26 cellular contexts compared by ENCODE assay signal in genomic region chr11:111388842-111389241, GRCh38. TPM values are rescaled to one million over a fixed set of nuclear protein-coding genes. Genes with fewer than 3 reads are reported as not detected.
DNase-seq lines count a peak whose midpoint lies in the region; ATAC-seq and TF ChIP-seq lines count a peak whose summit lies in the region.
"Had no signal": no experiment of that assay in that cellular context is flagged by ENCODE, and none has a peak within 500 bp of the region (broad histone marks: within the 10 kb centered on the region; RNA-seq: fewer than 3 reads in every experiment).

No MANE protein-coding gene starts in this region.

- H3K4me1 ChIP-seq in DOHH2 (ENCODE audit: control insufficient read depth, low read length): peaks cover 52% of the 10 kb centered on the region
- H3K4me1 ChIP-seq in Loucy (ENCODE audit: insufficient read depth, low read length, poor library complexity, severe bottlenecking): peaks cover 40% of the 10 kb centered on the region
- H3K4me1 ChIP-seq in mucosa of descending colon (ENCODE audit: low read depth): peaks cover 11% of the 10 kb centered on the region
- H3K4me1 ChIP-seq: ascending aorta, heart right ventricle had no signal

- H3K9me2 ChIP-seq in DOHH2 (replicated peaks; ENCODE audit: control insufficient read depth, low read length) (no peaks in the 10 kb centered on the region), Loucy (replicated peaks; ENCODE audit: low read depth, low read length) (no peaks in the 10 kb centered on the region), SU-DHL-6 (replicated peaks; ENCODE audit: insufficient read depth, low read length) (no peaks in the 10 kb centered on the region)

- H3K4me3 ChIP-seq in DOHH2 (ENCODE audit: low read length) (peak overlapping the region; percentile 37), Loucy (ENCODE audit: low read length, poor library complexity, severe bottlenecking) (peak overlapping the region; percentile 19), SU-DHL-6 (ENCODE audit: insufficient read depth, low read length, poor library complexity, severe bottlenecking) (no peak overlapping the region), mucosa of descending colon (no peak overlapping the region)
- H3K4me3 ChIP-seq: ascending aorta, heart right ventricle, K562, upper lobe of left lung had no signal

- TF ChIP-seq CTCF in DOHH2 (IDR thresholded peaks at IDR 0.05; ENCODE audit: low read depth, low read length, poor library complexity, severe bottlenecking) (no peak), Loucy (conservative IDR thresholded peaks at IDR 0.05; ENCODE audit: low read length) (no peak), SU-DHL-6 (IDR thresholded peaks at IDR 0.05; ENCODE audit: insufficient read depth, low read length, poor library complexity, severe bottlenecking) (no peak), mucosa of descending colon (IDR thresholded peaks at IDR 0.05) (no peak)

- H3F3A ChIP-seq in DOHH2 (ENCODE audit: control insufficient read depth, insufficient read depth) (no peaks in the 10 kb centered on the region; the same call in 1 of the 2 replicates), Loucy (ENCODE audit: low read depth) (no peaks in the 10 kb centered on the region), SU-DHL-6 (ENCODE audit: insufficient read depth) (peaks cover 24% of the 10 kb centered on the region)

- H3K79me2 ChIP-seq in DOHH2 (ENCODE audit: control insufficient read depth, low read length): no peaks in the 10 kb centered on the region
- no peaks in the 10 kb centered on the region for H3K79me2 ChIP-seq in Loucy (ENCODE audit: insufficient read depth, low read length)
- no peaks in the 10 kb centered on the region for H3K79me2 ChIP-seq in SU-DHL-6 (ENCODE audit: insufficient read depth, low read length)

- no peak overlapping the region; the same call in 1 of the 2 replicates for H3K27ac ChIP-seq in DOHH2 (ENCODE audit: low read depth, low read length)
- peak overlapping the region; percentile 34 for H3K27ac ChIP-seq in SU-DHL-6 (ENCODE audit: low read depth, low read length)
- H3K27ac ChIP-seq: ascending aorta, heart right ventricle, upper lobe of left lung had no signal

- peak overlapping the region; percentile 52 for H3K4me2 ChIP-seq in DOHH2 (ENCODE audit: low read length)
- H3K4me2 ChIP-seq in Loucy (ENCODE audit: low read depth, low read length, poor library complexity, severe bottlenecking): peak overlapping the region; percentile 50
- H3K4me2 ChIP-seq in SU-DHL-6 (ENCODE audit: low read depth, low read length, poor library complexity, severe bottlenecking): peak overlapping the region; percentile 41

- peaks cover 7% of the 10 kb centered on the region; the same call in 1 of the 2 replicates for H3K36me3 ChIP-seq in DOHH2 (ENCODE audit: control insufficient read depth, low read length)
- no peaks in the 10 kb centered on the region for H3K36me3 ChIP-seq in Loucy (ENCODE audit: insufficient read depth, low read length)
- 0 out of 2 replicates have a peak, but pooled peaks cover 3% of the 10 kb centered on the region for H3K36me3 ChIP-seq in SU-DHL-6 (ENCODE audit: low read length)
- H3K36me3 ChIP-seq in mucosa of descending colon (ENCODE audit: low read depth): no peaks in the 10 kb centered on the region
- H3K36me3 ChIP-seq: ascending aorta, heart right ventricle, upper lobe of left lung had no signal

- peak; percentile 75 for ATAC-seq in mucosa of descending colon
- ATAC-seq: heart right ventricle; K562; left cardiac atrium; naive thymus-derived CD4-positive, alpha-beta T cell had no signal

- H3K9me3 ChIP-seq in DOHH2 (ENCODE audit: control insufficient read depth, insufficient read depth, low read length) (peaks cover 11% of the 10 kb centered on the region), Loucy (ENCODE audit: insufficient read depth, low read depth, low read length) (no peaks in the 10 kb centered on the region), SU-DHL-6 (ENCODE audit: insufficient read depth, low read length) (no peaks in the 10 kb centered on the region), mucosa of descending colon (no peaks in the 10 kb centered on the region)
- H3K9me3 ChIP-seq: ascending aorta, upper lobe of left lung had no signal

- H2AFZ ChIP-seq in Loucy (ENCODE audit: low read length): peak overlapping the region; percentile 88
- peak overlapping the region; percentile 60 for H2AFZ ChIP-seq in SU-DHL-6 (ENCODE audit: low read depth, low read length, severe bottlenecking)

- intact Hi-C loops in mucosa of descending colon (cut with DNase I, micrococcal nuclease): no loop called here

- H4K20me1 ChIP-seq in DOHH2 (ENCODE audit: control insufficient read depth, insufficient read depth, low read depth, low read length): no peaks in the 10 kb centered on the region
- H4K20me1 ChIP-seq in Loucy (ENCODE audit: insufficient read depth, low read length, poor library complexity, severe bottlenecking): no peaks in the 10 kb centered on the region
- H4K20me1 ChIP-seq in SU-DHL-6 (ENCODE audit: low read depth, low read length): no peaks in the 10 kb centered on the region

- DNase-seq in mucosa of descending colon (peak in 2 of 3 donors; percentile 55 to 58), cerebellar nuclear complex (lab: John Stamatoyannopoulos, UW) (no peak), amniotic stem cell (lab: John Stamatoyannopoulos, UW) (no peak), GOT3 (lab: John Stamatoyannopoulos, UW) (no peak)
- no peak for DNase-seq in activated CD8-positive, alpha-beta memory T cell treated with anti-CD3 and anti-CD28 coated beads for 24 hours
- DNase-seq: activated CD4-positive, alpha-beta T cell treated with anti-CD3 and anti-CD28 coated beads, Interleukin-2, amount 50 U/mL, for 48 hours; activated CD4-positive, CD25-positive, alpha-beta regulatory T cell; Calu3; central memory CD4-positive, alpha-beta T cell; foreskin fibroblast; heart right ventricle; left cardiac atrium; naive thymus-derived CD4-positive, alpha-beta T cell; NCI-H1694 treated with DMSO at 0.1 percent for 48 hours; NCI-H69; SHP77 treated with DMSO at 0.1 percent for 48 hours; SW 1271; upper lobe of left lung had no signal

- H3K27me3 ChIP-seq in DOHH2 (ENCODE audit: control insufficient read depth, low read length) (no peaks in the 10 kb centered on the region), Loucy (ENCODE audit: insufficient read depth, low read length, poor library complexity, severe bottlenecking) (no peaks in the 10 kb centered on the region), SU-DHL-6 (ENCODE audit: low read length) (no peaks in the 10 kb centered on the region)
- H3K27me3 ChIP-seq: ascending aorta, upper lobe of left lung had no signal

- H3K9ac ChIP-seq in Loucy (ENCODE audit: low read depth, low read length, poor library complexity, severe bottlenecking): peak overlapping the region; percentile 15
- H3K9ac ChIP-seq in SU-DHL-6 (ENCODE audit: low read length): peak overlapping the region; percentile 17; the same call in 1 of the 2 replicates

RNA-seq across cellular contexts. Expression of gene POU2AF1, which starts 9.8 kb away (rescaled TPM):
- 1 to 10 TPM; 2.8 to 9.3 (median 5.4) TPM for total RNA-seq in mucosa of descending colon
- total RNA-seq: Calu3, epithelial cell of proximal tubule, pulmonary artery endothelial cell, skeletal muscle tissue had no signal

Comparison
In these comparisons a context has a peak if more than half of its experiments do, and no peak if none do; other contexts are left out.
1. H3K4me3 ChIP-seq: peak in DOHH2 (single experiment) and Loucy (single experiment); none in SU-DHL-6 (single experiment) and mucosa of descending colon (single experiment).
2. DNase-seq: peak in mucosa of descending colon (2 of 3); none in cerebellar nuclear complex (0 of 2), activated CD8-positive, alpha-beta memory T cell treated with anti-CD3 and anti-CD28 coated beads for 24 hours (single experiment), amniotic stem cell (single experiment) and GOT3 (single experiment).
3. Peak in every context shown above with its lines, with median percentiles within 50 percentile points of each other: H3K4me2 ChIP-seq.